Comparison of ENCODE assay signal across 1 cellular context in genomic region chr7:87564290-87564963, GRCh38.
TF ChIP-seq lines count a peak whose summit lies in the region.

No MANE protein-coding gene starts in this region.

TF ChIP-seq in GM23338, 12 proteins besides CTCF, POLR2A, EP300 and RAD21 (continued from another document):
- TF ChIP-seq CREB1 (CRISPR knock-in tag; IDR thresholded peaks at IDR 0.05; ENCODE audit: low read depth): no peak
- no peak for TF ChIP-seq ZNF331 (CRISPR knock-in tag; IDR thresholded peaks at IDR 0.05; ENCODE audit: low read depth)
- TF ChIP-seq ETS1 (IDR thresholded peaks at IDR 0.05): no peak
- no peak for TF ChIP-seq EZH2phosphoT487 (IDR thresholded peaks at IDR 0.05; ENCODE audit: unreplicated experiment)
- TF ChIP-seq EZH2 (IDR thresholded peaks at IDR 0.05; ENCODE audit: low read depth, unreplicated experiment): no peak
- TF ChIP-seq POLR2AphosphoS5 (IDR thresholded peaks at IDR 0.05; ENCODE audit: low read depth): no peak
- TF ChIP-seq ZNF114 (CRISPR knock-in tag; IDR thresholded peaks at IDR 0.05): no peak
- TF ChIP-seq JUNB (IDR thresholded peaks at IDR 0.05; ENCODE audit: unreplicated experiment): no peak
- TF ChIP-seq STAT1 (IDR thresholded peaks at IDR 0.05; ENCODE audit: unreplicated experiment): no peak
TF ChIP-seq in GM23338: peak in this region for 0.
